ENCODE assay signal across 1 cellular context in genomic region chr1:157153743-157154142, GRCh38.
TF ChIP-seq lines count a peak whose summit lies in the region.

No MANE protein-coding gene starts in this region.

TF ChIP-seq in K562, 482 proteins besides CTCF, POLR2A, EP300 and RAD21 (continued from another document):
- no peak for TF ChIP-seq ETS1 (conservative IDR thresholded peaks at IDR 0.05; ENCODE audit: control insufficient read depth, low read depth, low read length)
